3 cellular contexts compared by ENCODE assay signal in genomic region chr4:188002346-188002745, GRCh38.
TF ChIP-seq lines count a peak whose summit lies in the region.

No MANE protein-coding gene starts in this region.

TF ChIP-seq in GM23338, 12 proteins besides CTCF, POLR2A, EP300 and RAD21 (continues in another document):
- TF ChIP-seq REST (IDR thresholded peaks at IDR 0.05; ENCODE audit: unreplicated experiment): no peak
- TF ChIP-seq, protein P1, sequence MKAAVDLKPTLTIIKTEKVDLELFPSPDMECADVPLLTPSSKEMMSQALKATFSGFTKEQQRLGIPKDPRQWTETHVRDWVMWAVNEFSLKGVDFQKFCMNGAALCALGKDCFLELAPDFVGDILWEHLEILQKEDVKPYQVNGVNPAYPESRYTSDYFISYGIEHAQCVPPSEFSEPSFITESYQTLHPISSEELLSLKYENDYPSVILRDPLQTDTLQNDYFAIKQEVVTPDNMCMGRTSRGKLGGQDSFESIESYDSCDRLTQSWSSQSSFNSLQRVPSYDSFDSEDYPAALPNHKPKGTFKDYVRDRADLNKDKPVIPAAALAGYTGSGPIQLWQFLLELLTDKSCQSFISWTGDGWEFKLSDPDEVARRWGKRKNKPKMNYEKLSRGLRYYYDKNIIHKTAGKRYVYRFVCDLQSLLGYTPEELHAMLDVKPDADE (IDR thresholded peaks at IDR 0.05): no peak

TF ChIP-seq in IMR-90, 13 proteins besides CTCF, POLR2A, EP300 and RAD21:
- TF ChIP-seq BHLHE40 (IDR thresholded peaks at IDR 0.05; ENCODE audit: low read depth, low read length) (peak; percentile 43; the same call in 1 of the 2 replicates), MAFK (IDR thresholded peaks at IDR 0.05; ENCODE audit: low read depth, low read length) (no peak)

TF ChIP-seq in WTC11, 78 proteins besides CTCF, POLR2A, EP300 and RAD21:
- no peak for TF ChIP-seq CBFB (CRISPR knock-in tag; IDR thresholded peaks at IDR 0.05; ENCODE audit: low read depth)
- no peak for TF ChIP-seq GTF2I (CRISPR knock-in tag; conservative IDR thresholded peaks at IDR 0.05)
- TF ChIP-seq, protein P2, sequence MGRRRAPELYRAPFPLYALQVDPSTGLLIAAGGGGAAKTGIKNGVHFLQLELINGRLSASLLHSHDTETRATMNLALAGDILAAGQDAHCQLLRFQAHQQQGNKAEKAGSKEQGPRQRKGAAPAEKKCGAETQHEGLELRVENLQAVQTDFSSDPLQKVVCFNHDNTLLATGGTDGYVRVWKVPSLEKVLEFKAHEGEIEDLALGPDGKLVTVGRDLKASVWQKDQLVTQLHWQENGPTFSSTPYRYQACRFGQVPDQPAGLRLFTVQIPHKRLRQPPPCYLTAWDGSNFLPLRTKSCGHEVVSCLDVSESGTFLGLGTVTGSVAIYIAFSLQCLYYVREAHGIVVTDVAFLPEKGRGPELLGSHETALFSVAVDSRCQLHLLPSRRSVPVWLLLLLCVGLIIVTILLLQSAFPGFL (CRISPR knock-in tag; IDR thresholded peaks at IDR 0.05; ENCODE audit: borderline replicate concordance): no peak
- no peak for TF ChIP-seq ZNF396 (CRISPR knock-in tag; IDR thresholded peaks at IDR 0.05; ENCODE audit: borderline replicate concordance)
- TF ChIP-seq ATF2 (CRISPR knock-in tag; IDR thresholded peaks at IDR 0.05; ENCODE audit: borderline replicate concordance, low read depth): no peak
- no peak for TF ChIP-seq SP1 (CRISPR knock-in tag; conservative IDR thresholded peaks at IDR 0.05)
- no peak for TF ChIP-seq ATF3 (CRISPR knock-in tag; conservative IDR thresholded peaks at IDR 0.05)
- no peak for TF ChIP-seq TCF7 (CRISPR knock-in tag; IDR thresholded peaks at IDR 0.05; ENCODE audit: low read depth)
- no peak for TF ChIP-seq JAZF1 (CRISPR knock-in tag; IDR thresholded peaks at IDR 0.05)
- no peak for TF ChIP-seq TEAD1 (CRISPR knock-in tag; IDR thresholded peaks at IDR 0.05)
- TF ChIP-seq JUN (CRISPR knock-in tag; IDR thresholded peaks at IDR 0.05): no peak
- no peak for TF ChIP-seq IRF2 (CRISPR knock-in tag; IDR thresholded peaks at IDR 0.05; ENCODE audit: borderline replicate concordance, low read depth)
- TF ChIP-seq ESRRA (CRISPR knock-in tag; IDR thresholded peaks at IDR 0.05; ENCODE audit: borderline replicate concordance): no peak
- no peak for TF ChIP-seq HMGXB4 (CRISPR knock-in tag; IDR thresholded peaks at IDR 0.05)
- TF ChIP-seq ZNF423 (CRISPR knock-in tag; IDR thresholded peaks at IDR 0.05): no peak
- no peak for TF ChIP-seq ZNF138 (CRISPR knock-in tag; conservative IDR thresholded peaks at IDR 0.05)
- no peak for TF ChIP-seq RELA (CRISPR knock-in tag; IDR thresholded peaks at IDR 0.05; ENCODE audit: borderline replicate concordance)
- no peak for TF ChIP-seq FOXJ3 (CRISPR knock-in tag; IDR thresholded peaks at IDR 0.05; ENCODE audit: borderline replicate concordance)
- TF ChIP-seq ETV6 (CRISPR knock-in tag; IDR thresholded peaks at IDR 0.05): no peak
